Comparison of ENCODE assay signal across 1 cellular context in the genomic region with DNA sequence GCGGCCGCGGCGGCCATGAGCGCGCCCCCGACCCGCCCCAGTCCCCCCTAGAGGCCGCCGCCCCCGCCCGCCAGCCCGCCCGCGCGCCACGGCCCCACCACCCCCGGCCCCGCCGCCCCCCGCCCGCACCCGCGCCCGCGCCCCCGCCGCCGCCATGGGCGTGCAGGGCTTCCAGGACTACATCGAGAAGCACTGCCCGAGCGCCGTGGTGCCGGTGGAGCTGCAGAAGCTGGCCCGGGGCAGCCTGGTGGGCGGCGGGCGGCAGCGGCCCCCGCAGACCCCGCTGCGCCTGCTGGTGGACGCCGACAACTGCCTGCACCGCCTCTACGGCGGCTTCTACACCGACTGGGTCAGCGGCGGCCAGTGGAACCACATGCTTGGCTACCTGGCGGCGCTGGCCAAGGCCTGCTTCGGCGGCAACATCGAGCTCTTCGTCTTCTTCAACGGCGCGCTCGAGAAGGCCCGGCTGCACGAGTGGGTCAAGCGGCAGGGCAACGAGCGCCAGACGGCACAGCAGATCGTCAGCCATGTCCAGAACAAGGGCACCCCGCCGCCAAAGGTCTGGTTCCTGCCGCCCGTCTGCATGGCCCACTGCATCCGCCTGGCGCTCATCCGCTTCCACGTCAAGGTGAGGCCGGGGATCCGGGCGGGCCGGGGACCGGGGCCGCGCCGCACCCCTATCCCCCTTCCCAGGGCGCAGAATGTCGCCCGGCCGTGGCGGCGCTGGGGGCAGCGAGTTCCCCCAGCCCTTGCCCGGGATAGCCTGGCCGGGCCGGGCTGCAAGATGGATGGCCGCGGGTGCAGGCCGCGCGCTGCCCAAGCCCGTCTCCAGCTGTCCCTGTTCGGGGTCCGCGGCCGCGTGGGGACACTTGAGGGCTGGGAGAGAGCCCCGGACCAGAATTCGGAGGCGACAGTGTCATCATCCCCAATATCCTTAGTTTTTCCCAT.
TF ChIP-seq lines count a peak whose summit lies in the region.

No MANE protein-coding gene starts in this region.

TF ChIP-seq in endothelial cell of umbilical vein, 7 proteins besides CTCF, POLR2A, EP300 and RAD21 (continued from another document):
- no peak for TF ChIP-seq POLR2AphosphoS5 (IDR thresholded peaks at IDR 0.05; ENCODE audit: insufficient read depth, low read depth, low read length)
- TF ChIP-seq JUN (IDR thresholded peaks at IDR 0.05; ENCODE audit: borderline replicate concordance, insufficient read depth, insufficient read length, low read depth): no peak
TF ChIP-seq in endothelial cell of umbilical vein: peak in this region for 0.
